ENCODE assay signal across 25 cellular contexts in genomic region chrX:68878977-68879376, GRCh38. TPM values are rescaled to one million over a fixed set of nuclear protein-coding genes. Genes with fewer than 3 reads are reported as not detected.
DNase-seq lines count a peak whose midpoint lies in the region; ATAC-seq and TF ChIP-seq lines count a peak whose summit lies in the region.
"Had no signal": no experiment of that assay in that cellular context is flagged by ENCODE, and none has a peak within 500 bp of the region (broad histone marks: within the 10 kb centered on the region; RNA-seq: fewer than 3 reads in every experiment).

No MANE protein-coding gene starts in this region.

- H2AFZ ChIP-seq in mammary epithelial cell (ENCODE audit: low read depth, low read length): peak overlapping the region; percentile 60
- H2AFZ ChIP-seq in neural progenitor cell (replicated peaks): no peak overlapping the region

- ATAC-seq in GM18502 (IDR thresholded peaks at IDR 0.05; ENCODE audit: poor library complexity, unreplicated experiment): no peak
- ATAC-seq: HCT116; K562; naive thymus-derived CD4-positive, alpha-beta T cell; SK-N-SH treated with all-trans-retinoic acid at 6 μM for 48 hours had no signal

- BruUV-seq in mammary epithelial cell (replicated peaks; lab: Mats Ljungman, UMichigan): no TSS peak

- peak; percentile 60 for DNase-seq in H7
- DNase-seq in NCI-H1105 (lab: John Stamatoyannopoulos, UW): peak; percentile 81
- DNase-seq in mammary epithelial cell: peak; percentile 85
- no peak for DNase-seq in neural progenitor cell (ENCODE audit: low spot score)
- DNase-seq in KG1 (lab: John Stamatoyannopoulos, UW): no peak
- no peak for DNase-seq in SHP77 treated with DMSO at 0.1 percent for 48 hours (lab: John Stamatoyannopoulos, UW)
- DNase-seq: activated gamma-delta T cell; activated naive CD8-positive, alpha-beta T cell treated with anti-CD3 and anti-CD28 coated beads, Interleukin-2, amount 10 ng/mL, durations not matched to agents 7 days and 5 days; activated T-cell treated with anti-CD3 and anti-CD28 coated beads, Interleukin-2, amount 50 U/mL, for 24 hours; Caco-2; cerebellar nuclear complex; dorsolateral prefrontal cortex; left ventricle myocardium inferior; MM.1S; naive thymus-derived CD4-positive, alpha-beta T cell; NCI-H1694 treated with DMSO at 0.1 percent for 48 hours; NCI-H2171 treated with DMSO at 0.1 percent for 48 hours; stimulated activated CD4-positive, alpha-beta T cell treated with anti-CD3 and anti-CD28 coated beads, Interleukin-1b, Interleukin-23, amount 100 ng/mL, for 48 hours; trophoblast cell had no signal

- H3K79me2 ChIP-seq in mammary epithelial cell (ENCODE audit: insufficient read depth, low read length) (no peaks in the 10 kb centered on the region), neural progenitor cell (ENCODE audit: low read depth) (no peaks in the 10 kb centered on the region)

- H3K9ac ChIP-seq in mammary epithelial cell (ENCODE audit: insufficient read depth, low read length): no peak overlapping the region
- H3K9ac ChIP-seq in neural progenitor cell: no peak overlapping the region
- H3K9ac ChIP-seq: BLaER1 treated with 17β-estradiol and CSF1 and Interleukin-3, amounts not matched to agents 10 nM and 100 nM had no signal

- intact Hi-C loops in mammary epithelial cell (cut with micrococcal nuclease): no loop called here

- H3K36me3 ChIP-seq in H7 (replicated peaks; ENCODE audit: control insufficient read depth, insufficient read depth, low read length): no peaks in the 10 kb centered on the region; the same call in 1 of the 2 replicates
- no peaks in the 10 kb centered on the region for H3K36me3 ChIP-seq in mammary epithelial cell (ENCODE audit: insufficient read depth, low read length)
- no peaks in the 10 kb centered on the region for H3K36me3 ChIP-seq in neural progenitor cell
- H3K36me3 ChIP-seq: BLaER1 treated with 17β-estradiol and CSF1 and Interleukin-3, amounts not matched to agents 10 nM and 100 nM; left ventricle myocardium inferior had no signal

- H4K20me1 ChIP-seq in mammary epithelial cell (ENCODE audit: insufficient read depth, low read length) (no peaks in the 10 kb centered on the region), neural progenitor cell (ENCODE audit: low read depth) (no peaks in the 10 kb centered on the region)

- in situ Hi-C loops in mammary epithelial cell (cut with MboI; ENCODE audit: low sequenced_read_pairs in 2 of 2): no loop called here

- H3K27me3 ChIP-seq in H7 (ENCODE audit: control insufficient read depth, insufficient read depth, low read length) (no peaks in the 10 kb centered on the region), mammary epithelial cell (ENCODE audit: insufficient read depth, low read length) (no peaks in the 10 kb centered on the region), neural progenitor cell (peaks cover 8% of the 10 kb centered on the region)

- H3K9me3 ChIP-seq in mammary epithelial cell (replicated peaks; ENCODE audit: insufficient read depth, low read length) (no peaks in the 10 kb centered on the region), neural progenitor cell (ENCODE audit: low read depth) (no peaks in the 10 kb centered on the region)
- H3K9me3 ChIP-seq: BLaER1 treated with 17β-estradiol and CSF1 and Interleukin-3, amounts not matched to agents 10 nM and 100 nM; Caco-2; left ventricle myocardium inferior had no signal

- H3K4me1 Mint-ChIP-seq in neural progenitor cell: peaks cover 55% of the 10 kb centered on the region
- H3K4me1 Mint-ChIP-seq: activated naive CD8-positive, alpha-beta T cell treated with anti-CD3 and anti-CD28 coated beads, Interleukin-2, amount 10 ng/mL, durations not matched to agents 7 days and 5 days; naive thymus-derived CD4-positive, alpha-beta T cell had no signal

- TF ChIP-seq CTCF in mammary epithelial cell (conservative IDR thresholded peaks at IDR 0.05 in 1 of 2, IDR thresholded peaks at IDR 0.05 in 1 of 2; ENCODE audit: extremely low read depth in 1 of 2, insufficient read depth in 1 of 2, low read depth in 1 of 2, low read length in 2 of 2): no peak
- no peak for TF ChIP-seq CTCF in neural progenitor cell (IDR thresholded peaks at IDR 0.05)

- peaks cover 14% of the 10 kb centered on the region for H3K27me3 Mint-ChIP-seq in neural progenitor cell (ENCODE audit: insufficient read depth, low read depth)
- H3K27me3 Mint-ChIP-seq: naive thymus-derived CD4-positive, alpha-beta T cell had no signal

- peak overlapping the region; percentile 27 for H3K4me3 Mint-ChIP-seq in neural progenitor cell
- H3K4me3 Mint-ChIP-seq: activated naive CD8-positive, alpha-beta T cell treated with anti-CD3 and anti-CD28 coated beads, Interleukin-2, amount 10 ng/mL, durations not matched to agents 7 days and 5 days; activated T-cell treated with anti-CD3 and anti-CD28 coated beads, Interleukin-2, amount 50 U/mL, for 24 hours; naive thymus-derived CD4-positive, alpha-beta T cell had no signal

- peaks cover 26% of the 10 kb centered on the region for H3F3A ChIP-seq in neural progenitor cell (ENCODE audit: low read depth)

- H3K27ac Mint-ChIP-seq in neural progenitor cell: no peak overlapping the region
- H3K27ac Mint-ChIP-seq: activated naive CD8-positive, alpha-beta T cell treated with anti-CD3 and anti-CD28 coated beads, Interleukin-2, amount 10 ng/mL, durations not matched to agents 7 days and 5 days; activated T-cell treated with anti-CD3 and anti-CD28 coated beads, Interleukin-2, amount 50 U/mL, for 24 hours; naive thymus-derived CD4-positive, alpha-beta T cell had no signal

- H3K4me3 ChIP-seq in H7 (ENCODE audit: insufficient read depth, low read depth, low read length) (no peak overlapping the region), mammary epithelial cell (replicated peaks in 1 of 3; ENCODE audit: insufficient read depth in 1 of 3, low read depth in 2 of 3, low read length in 3 of 3) (no peak overlapping the region), neural progenitor cell (no peak overlapping the region)
- H3K4me3 ChIP-seq: BLaER1 treated with 17β-estradiol and CSF1 and Interleukin-3, amounts not matched to agents 10 nM and 100 nM; dorsolateral prefrontal cortex; K562; left ventricle myocardium inferior; skin epidermis had no signal

- CTCF ChIA-PET in mammary epithelial cell (lab: Charles Lee; ENCODE audit: low non-redundant PET): no interaction called here

- no peaks in the 10 kb centered on the region for H3K36me3 Mint-ChIP-seq in neural progenitor cell
- H3K36me3 Mint-ChIP-seq: activated naive CD8-positive, alpha-beta T cell treated with anti-CD3 and anti-CD28 coated beads, Interleukin-2, amount 10 ng/mL, durations not matched to agents 7 days and 5 days; naive thymus-derived CD4-positive, alpha-beta T cell had no signal

- peak overlapping the region; percentile 33 for H3K27ac ChIP-seq in mammary epithelial cell (ENCODE audit: insufficient read depth, low read depth, low read length)
- no peak overlapping the region for H3K27ac ChIP-seq in neural progenitor cell
- H3K27ac ChIP-seq: BLaER1 treated with 17β-estradiol and CSF1 and Interleukin-3, amounts not matched to agents 10 nM and 100 nM; dorsolateral prefrontal cortex; left ventricle myocardium inferior; skin epidermis had no signal

- H3K4me1 ChIP-seq in mammary epithelial cell (ENCODE audit: insufficient read depth, low read length) (peaks cover 16% of the 10 kb centered on the region), neural progenitor cell (peaks cover 25% of the 10 kb centered on the region)
- H3K4me1 ChIP-seq: Caco-2, left ventricle myocardium inferior had no signal

- WGBS in mammary epithelial cell (ENCODE audit: low coverage, missing lambda C conversion rate): 33% methylated on average over 2 of the region's 6 CpGs

- dilution Hi-C loops in mammary epithelial cell (cut with HindIII; ENCODE audit: low sequenced_read_pairs): no loop called here

- peaks cover 8% of the 10 kb centered on the region for H3K9me3 Mint-ChIP-seq in neural progenitor cell
- H3K9me3 Mint-ChIP-seq: activated naive CD8-positive, alpha-beta T cell treated with anti-CD3 and anti-CD28 coated beads, Interleukin-2, amount 10 ng/mL, durations not matched to agents 7 days and 5 days; activated T-cell treated with anti-CD3 and anti-CD28 coated beads, Interleukin-2, amount 50 U/mL, for 24 hours; naive thymus-derived CD4-positive, alpha-beta T cell had no signal

- no peak overlapping the region for H3K4me2 ChIP-seq in mammary epithelial cell (ENCODE audit: insufficient read depth, low read depth, low read length)
- H3K4me2 ChIP-seq in neural progenitor cell: no peak overlapping the region
- H3K4me2 ChIP-seq: BLaER1 treated with 17β-estradiol and CSF1 and Interleukin-3, amounts not matched to agents 10 nM and 100 nM had no signal

RNA-seq across cellular contexts. Expression of gene EFNB1, which starts 50.2 kb away (rescaled TPM):
- total RNA-seq in H7 (2014; rRNA removed; shearing (Covaris generic)): 90.2 and 95.8 TPM in 2 replicates
- total RNA-seq in mammary epithelial cell: 100 to 1,000 TPM; 143 to 167 TPM
- 121 TPM for polyA plus RNA-seq in mammary epithelial cell
- 68.9 TPM for polyA minus RNA-seq in mammary epithelial cell
- 25.4 and 57.1 TPM in 2 replicates for total RNA-seq in neural progenitor cell (ENCODE audit: low replicate concordance)

Comparison
In these comparisons a context has a peak if more than half of its experiments do, and no peak if none do; other contexts are left out.
1. DNase-seq: peak in H7 (single experiment), NCI-H1105 (single experiment) and mammary epithelial cell (single experiment); none in neural progenitor cell (single experiment), KG1 (single experiment) and SHP77 treated with DMSO at 0.1 percent for 48 hours (single experiment).